ENCODE assay signal across 8 cellular contexts in genomic region chr6:34791164-34791841, GRCh38. TPM values are rescaled to one million over a fixed set of nuclear protein-coding genes. Genes with fewer than 3 reads are reported as not detected.
DNase-seq lines count a peak whose midpoint lies in the region; ATAC-seq and TF ChIP-seq lines count a peak whose summit lies in the region.

No MANE protein-coding gene starts in this region.

- peak; percentile 78 for DNase-seq in OCI-LY7 (ENCODE audit: low spot score)
- peak in 3 of 4 experiments; percentile 16 to 40 (median 19) for DNase-seq in activated naive CD4-positive, alpha-beta T cell (lab: John Stamatoyannopoulos, UW)
- DNase-seq in germinal center (ENCODE audit: low spot score): peak; percentile 58
- DNase-seq in occipital lobe (lab: John Stamatoyannopoulos, UW): peak; percentile 53
- DNase-seq in ureter (ENCODE audit: low spot score): peak; percentile 50

- POLR2A ChIA-PET in OCI-LY7 (lab: Charles Lee): interaction anchor here (0.7 to 1.9 kb wide), 9 partner anchors 8 to 211 kb away, joined by 3 to 6 read pairs (median 4); partner anchors contain the start of genes ILRUN and TAF11

- intact Hi-C loops in OCI-LY7 (cut with micrococcal nuclease; ENCODE audit: unreplicated experiment): loop anchor here (1.0 to 5.0 kb wide), 3 partner anchors 34 to 324 kb away; partner anchors contain the start of genes PACSIN1 and SNRPC

- ATAC-seq in GM18909 (IDR thresholded peaks at IDR 0.05; ENCODE audit: poor library complexity, unreplicated experiment): peak; percentile 39
- ATAC-seq in HG03280 (IDR thresholded peaks at IDR 0.05; ENCODE audit: unreplicated experiment): peak; percentile 32

- H3K36me3 ChIP-seq in BLaER1 (no peaks in the 10 kb centered on the region), OCI-LY7 (ENCODE audit: insufficient read depth, low read length) (peaks cover 9% of the 10 kb centered on the region; the same call in 1 of the 2 replicates)

- H3K4me1 ChIP-seq in BLaER1 (peaks cover 22% of the 10 kb centered on the region), OCI-LY7 (ENCODE audit: insufficient read depth, low read length, poor library complexity, severe bottlenecking) (peaks cover 9% of the 10 kb centered on the region)

- peaks cover 31% of the 10 kb centered on the region for H3K79me2 ChIP-seq in OCI-LY7 (ENCODE audit: insufficient read depth, low read depth, low read length)

- H3K9me3 ChIP-seq in BLaER1: peaks cover 6% of the 10 kb centered on the region
- H3K9me3 ChIP-seq in OCI-LY7 (ENCODE audit: low read length): peaks cover 6% of the 10 kb centered on the region; the same call in 1 of the 2 replicates

- peak overlapping the region; percentile 92 for H3K4me3 ChIP-seq in BLaER1
- H3K4me3 ChIP-seq in OCI-LY7 (ENCODE audit: low read depth, low read length, poor library complexity, severe bottlenecking): peak overlapping the region; percentile 79

- TF ChIP-seq CTCF in OCI-LY7 (conservative IDR thresholded peaks at IDR 0.05; ENCODE audit: low read length): peak; percentile 76

- H2AFZ ChIP-seq in OCI-LY7 (ENCODE audit: low read length): peak overlapping the region; percentile 84

- no peaks in the 10 kb centered on the region for H3K9me2 ChIP-seq in OCI-LY7 (ENCODE audit: insufficient read depth, low read length)

- peaks cover 32% of the 10 kb centered on the region for H4K20me1 ChIP-seq in BLaER1
- no peaks in the 10 kb centered on the region for H4K20me1 ChIP-seq in OCI-LY7 (ENCODE audit: insufficient read depth, low read length)

- H3K27me3 ChIP-seq in BLaER1: no peaks in the 10 kb centered on the region

- CTCF ChIA-PET in OCI-LY7 (lab: Charles Lee; ENCODE audit: unreplicated experiment): interaction anchor here (0.6 to 1.6 kb wide), 3 partner anchors 28 to 382 kb away, joined by 3 to 5 read pairs (median 3); no protein-coding TSS in a partner anchor

- peak overlapping the region; percentile 95 for H3K4me2 ChIP-seq in BLaER1
- peak overlapping the region; percentile 81 for H3K4me2 ChIP-seq in OCI-LY7 (ENCODE audit: low read length)

- BruUV-seq in OCI-LY7 (replicated peaks; lab: Mats Ljungman, UMichigan): TSS peak; percentile 90

- H3K27ac ChIP-seq in BLaER1: peak overlapping the region; percentile 93
- peak overlapping the region; percentile 84 for H3K27ac ChIP-seq in OCI-LY7 (ENCODE audit: low read depth, low read length, poor library complexity, severe bottlenecking)

- H3K9ac ChIP-seq in BLaER1: peak overlapping the region; percentile 96

RNA-seq across cellular contexts. Expression of gene BLTP3A, which starts 0.6 kb away (rescaled TPM):
- 11.4 and 11.9 TPM in 2 replicates for total RNA-seq in OCI-LY7 (2014; rRNA removed; shearing (Covaris generic))
- total RNA-seq in OCI-LY7 (2022) (23.3 and 24.5 TPM in 2 replicates), occipital lobe (6.1 TPM), ureter (20.9 TPM)

RNA-seq across cellular contexts. Expression of gene SNRPC, which starts 34.0 kb away (rescaled TPM):
- total RNA-seq in OCI-LY7 (2014; rRNA removed; shearing (Covaris generic)): 158 and 210 TPM in 2 replicates
- total RNA-seq in OCI-LY7 (2022): 177 and 184 TPM in 2 replicates
- total RNA-seq in occipital lobe: 20.6 TPM
- total RNA-seq in ureter: 67.0 TPM

Comparison
In these comparisons a context has a peak if more than half of its experiments do, and no peak if none do; other contexts are left out.
1. Peak in every context shown above with its lines: DNase-seq, ATAC-seq, H3K4me3 ChIP-seq and H3K27ac ChIP-seq.
2. DNase-seq: peak in every context shown above with its lines; median percentile 78 in OCI-LY7; 58 in germinal center; 53 in occipital lobe; 50 in ureter; 19 in activated naive CD4-positive, alpha-beta T cell.